1 cellular context compared by ENCODE assay signal in the genomic region with DNA sequence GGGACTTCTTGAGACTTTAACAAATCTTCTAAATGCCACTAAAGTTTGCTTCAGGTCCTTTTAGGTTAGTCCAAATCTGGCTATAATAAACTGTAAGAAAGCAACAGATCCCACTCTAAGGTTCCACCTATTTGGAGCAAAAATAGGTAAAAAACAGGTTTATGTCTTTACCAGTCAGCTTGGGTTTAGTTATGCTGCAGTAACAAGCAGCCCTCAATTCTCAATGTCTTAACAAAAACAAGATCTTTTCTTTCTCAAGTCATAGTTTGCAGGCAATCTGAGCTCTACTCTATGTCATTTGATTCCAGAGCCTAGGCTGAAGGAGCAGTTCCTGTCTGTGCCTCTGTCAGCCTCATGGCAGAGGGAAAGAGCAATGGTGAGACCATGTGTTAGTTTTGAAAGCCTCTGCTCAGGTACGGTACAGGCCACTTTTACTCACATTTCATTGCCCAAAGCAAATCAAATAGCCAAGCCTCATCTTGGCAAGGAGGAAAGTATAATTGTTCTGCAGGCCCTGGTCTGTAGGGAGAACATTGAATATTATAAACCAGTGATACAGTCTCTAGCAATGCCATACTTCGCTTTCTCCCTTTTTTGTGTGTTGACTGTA.
TF ChIP-seq lines count a peak whose summit lies in the region.

No MANE protein-coding gene starts in this region.

TF ChIP-seq in K562, 482 proteins besides CTCF, POLR2A, EP300 and RAD21:
- TF ChIP-seq ZNF592 (IDR thresholded peaks at IDR 0.05) (no peak), ZNF3 (CRISPR knock-in tag; IDR thresholded peaks at IDR 0.05) (no peak), ZNF12 (CRISPR knock-in tag; IDR thresholded peaks at IDR 0.05) (peak; percentile 99)
- TF ChIP-seq, protein P1, sequence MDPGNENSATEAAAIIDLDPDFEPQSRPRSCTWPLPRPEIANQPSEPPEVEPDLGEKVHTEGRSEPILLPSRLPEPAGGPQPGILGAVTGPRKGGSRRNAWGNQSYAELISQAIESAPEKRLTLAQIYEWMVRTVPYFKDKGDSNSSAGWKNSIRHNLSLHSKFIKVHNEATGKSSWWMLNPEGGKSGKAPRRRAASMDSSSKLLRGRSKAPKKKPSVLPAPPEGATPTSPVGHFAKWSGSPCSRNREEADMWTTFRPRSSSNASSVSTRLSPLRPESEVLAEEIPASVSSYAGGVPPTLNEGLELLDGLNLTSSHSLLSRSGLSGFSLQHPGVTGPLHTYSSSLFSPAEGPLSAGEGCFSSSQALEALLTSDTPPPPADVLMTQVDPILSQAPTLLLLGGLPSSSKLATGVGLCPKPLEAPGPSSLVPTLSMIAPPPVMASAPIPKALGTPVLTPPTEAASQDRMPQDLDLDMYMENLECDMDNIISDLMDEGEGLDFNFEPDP (CRISPR knock-in tag; IDR thresholded peaks at IDR 0.05), result no peak
- TF ChIP-seq, protein P2, sequence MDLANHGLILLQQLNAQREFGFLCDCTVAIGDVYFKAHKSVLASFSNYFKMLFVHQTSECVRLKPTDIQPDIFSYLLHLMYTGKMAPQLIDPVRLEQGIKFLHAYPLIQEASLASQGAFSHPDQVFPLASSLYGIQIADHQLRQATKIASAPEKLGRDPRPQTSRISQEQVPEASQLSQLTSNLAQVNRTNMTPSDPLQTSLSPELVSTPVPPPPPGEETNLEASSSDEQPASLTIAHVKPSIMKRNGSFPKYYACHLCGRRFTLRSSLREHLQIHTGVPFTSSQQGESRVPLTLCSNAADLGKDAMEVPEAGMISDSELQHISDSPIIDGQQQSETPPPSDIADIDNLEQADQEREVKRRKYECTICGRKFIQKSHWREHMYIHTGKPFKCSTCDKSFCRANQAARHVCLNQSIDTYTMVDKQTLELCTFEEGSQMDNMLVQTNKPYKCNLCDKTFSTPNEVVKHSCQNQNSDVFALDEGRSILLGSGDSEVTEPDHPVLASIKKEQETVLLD (IDR thresholded peaks at IDR 0.05), result no peak
